Comparison of ENCODE assay signal across 8 cellular contexts in genomic region chr9:4750021-4750673, GRCh38. TPM values are rescaled to one million over a fixed set of nuclear protein-coding genes. Genes with fewer than 3 reads are reported as not detected.
DNase-seq lines count a peak whose midpoint lies in the region; ATAC-seq and TF ChIP-seq lines count a peak whose summit lies in the region.

No MANE protein-coding gene starts in this region.

- no peak overlapping the region for H3K9ac ChIP-seq in GM23248
- H3K9ac ChIP-seq in neural cell (ENCODE audit: low read length), result no peak overlapping the region

- intact Hi-C loops in PC-9 (cut with micrococcal nuclease; ENCODE audit: unreplicated experiment), result no loop called here

- no peaks in the 10 kb centered on the region for H3K36me3 ChIP-seq in GM23248 (ENCODE audit: low read depth)
- no peaks in the 10 kb centered on the region for H3K36me3 ChIP-seq in PC-9 (ENCODE audit: low read depth)
- H3K36me3 ChIP-seq in neural cell (ENCODE audit: insufficient read depth, low read length), result no peaks in the 10 kb centered on the region

- H3K27ac ChIP-seq in GM23248, result no peak overlapping the region
- no peak overlapping the region for H3K27ac ChIP-seq in PC-9
- no peak overlapping the region for H3K27ac ChIP-seq in neural cell (ENCODE audit: low read length)

- H3K4me2 ChIP-seq in GM23248 (ENCODE audit: unreplicated experiment) (no peak overlapping the region), PC-9 (no peak overlapping the region), neural cell (ENCODE audit: low read length) (no peak overlapping the region)

- H3K9me3 ChIP-seq in GM23248 (ENCODE audit: low read depth) (no peaks in the 10 kb centered on the region), PC-9 (ENCODE audit: insufficient read depth, low read depth) (no peaks in the 10 kb centered on the region), neural cell (ENCODE audit: low read length) (no peaks in the 10 kb centered on the region)

- POLR2A ChIA-PET in PC-9 (lab: Charles Lee; ENCODE audit: unreplicated experiment), result interaction anchor here (0.6 kb wide), 1 partner anchor 700 kb away, joined by 3 read pairs; the partner anchor contains the start of gene CD274

- H3K9me2 ChIP-seq in GM23248 (ENCODE audit: insufficient read depth) (no peaks in the 10 kb centered on the region), PC-9 (ENCODE audit: insufficient read depth) (no peaks in the 10 kb centered on the region), neural cell (ENCODE audit: insufficient read depth, low read length) (no peaks in the 10 kb centered on the region)

- in situ Hi-C loops in GM23248 (cut with MboI), result loop anchor here (10.0 kb wide), 1 partner anchor 695 kb away; no protein-coding TSS in a partner anchor

- no peak for TF ChIP-seq EP300 in neural cell (conservative IDR thresholded peaks at IDR 0.05; ENCODE audit: poor library complexity, severe bottlenecking)

- H4K20me1 ChIP-seq in GM23248 (ENCODE audit: insufficient read depth), result no peaks in the 10 kb centered on the region
- no peaks in the 10 kb centered on the region for H4K20me1 ChIP-seq in PC-9 (ENCODE audit: insufficient read depth)
- no peaks in the 10 kb centered on the region for H4K20me1 ChIP-seq in neural cell (ENCODE audit: insufficient read depth)

- H3K27me3 ChIP-seq in GM23248 (replicated peaks; ENCODE audit: insufficient read depth) (no peaks in the 10 kb centered on the region), PC-9 (ENCODE audit: insufficient read depth, low read depth) (no peaks in the 10 kb centered on the region), neural cell (ENCODE audit: insufficient read depth, low read depth, low read length) (no peaks in the 10 kb centered on the region)

- WGBS in GM23248 (ENCODE audit: low coverage in 1 of 2, low lambda C conversion rate in 2 of 2, missing lambda C conversion rate in 2 of 2), 2 experiments, result 24 to 26% methylated on average over 8 of the region's 8 CpGs

- CTCF ChIA-PET in PC-9 (lab: Charles Lee), result no interaction called here

- H3K79me2 ChIP-seq in GM23248 (ENCODE audit: insufficient read depth) (no peaks in the 10 kb centered on the region), PC-9 (ENCODE audit: low read depth) (no peaks in the 10 kb centered on the region), neural cell (replicated peaks; ENCODE audit: insufficient read depth, low read length) (no peaks in the 10 kb centered on the region)

- TF ChIP-seq CTCF in AG10803 (conservative IDR thresholded peaks at IDR 0.05; ENCODE audit: low read length), result peak; percentile 77
- peak; percentile 69 for TF ChIP-seq CTCF in PC-9 (conservative IDR thresholded peaks at IDR 0.05)
- peak; percentile 57 for TF ChIP-seq CTCF in epithelial cell of esophagus (IDR thresholded peaks at IDR 0.05; ENCODE audit: insufficient read depth, low read depth, low read length, missing control alignments)
- peak; percentile 48 for TF ChIP-seq CTCF in neural cell (IDR thresholded peaks at IDR 0.05; ENCODE audit: poor library complexity, severe bottlenecking)

- H2AFZ ChIP-seq in GM23248 (no peak overlapping the region), PC-9 (no peak overlapping the region), neural cell (ENCODE audit: low read depth, low read length) (no peak overlapping the region)

- peak; percentile 16 for TF ChIP-seq RAD21 in neural cell (conservative IDR thresholded peaks at IDR 0.05)

- ATAC-seq in GM21737 (IDR thresholded peaks at IDR 0.05; ENCODE audit: unreplicated experiment), result no peak

- no TSS peak for BruUV-seq in PC-9 (replicated peaks; lab: Mats Ljungman, UMichigan)

- H3K4me3 ChIP-seq in AG10803 (ENCODE audit: low read length) (no peak overlapping the region), GM23248 (no peak overlapping the region), PC-9 (no peak overlapping the region), epithelial cell of esophagus (ENCODE audit: low read length) (no peak overlapping the region), neural cell (ENCODE audit: low read length) (no peak overlapping the region)

- H3K4me1 ChIP-seq in GM23248 (ENCODE audit: insufficient read depth) (no peaks in the 10 kb centered on the region), PC-9 (replicated peaks; ENCODE audit: insufficient read depth) (no peaks in the 10 kb centered on the region)

- H3F3A ChIP-seq in GM23248 (ENCODE audit: insufficient read depth) (no peaks in the 10 kb centered on the region), PC-9 (ENCODE audit: insufficient read depth, low read depth) (no peaks in the 10 kb centered on the region), neural cell (ENCODE audit: insufficient read depth, low read length, poor library complexity, severe bottlenecking) (no peaks in the 10 kb centered on the region)

- DNase-seq in AG10803 (ENCODE audit: low read depth) (peak; percentile 43), GM23248 (peak; percentile 63), PC-9 (no peak), epithelial cell of esophagus (ENCODE audit: low read depth) (peak; percentile 55), C1 segment of cervical spinal cord (lab: John Stamatoyannopoulos, UW) (no peak), cortex of kidney (lab: John Stamatoyannopoulos, UW) (no peak)

TF ChIP-seq in neural cell, 6 proteins besides CTCF, POLR2A, EP300 and RAD21:
- TF ChIP-seq MXI1 (conservative IDR thresholded peaks at IDR 0.05; ENCODE audit: poor library complexity, severe bottlenecking) (no peak), SMC3 (conservative IDR thresholded peaks at IDR 0.05; ENCODE audit: poor library complexity) (no peak), EZH2 (IDR thresholded peaks at IDR 0.05; ENCODE audit: borderline replicate concordance, insufficient read depth, low read length, poor library complexity, severe bottlenecking) (no peak), REST (IDR thresholded peaks at IDR 0.05; ENCODE audit: borderline replicate concordance) (no peak), POLR2AphosphoS5 (IDR thresholded peaks at IDR 0.05) (no peak), TAF1 (IDR thresholded peaks at IDR 0.05; ENCODE audit: low read depth) (no peak)

RNA-seq across cellular contexts. Expression of gene AK3, which starts 9.1 kb away (rescaled TPM):
- total RNA-seq in GM23248 (2014; rRNA removed; shearing (Covaris generic)), result 58.4 and 62.8 TPM in 2 replicates
- polyA plus RNA-seq in GM23248 (2016; fragmentation: Nextera tagmentation; extraction: Ambion mirVana) (80.4 and 83.2 TPM in 2 replicates), neural cell (65.9 and 73.7 TPM in 2 replicates)
- total RNA-seq in PC-9 (2021), result 34.0 and 36.2 TPM in 2 replicates
- 37.0 and 37.5 TPM in 2 replicates for polyA minus RNA-seq in neural cell

RNA-seq across cellular contexts. Expression of gene RCL1, which starts 42.6 kb away (rescaled TPM):
- total RNA-seq in GM23248 (2014; rRNA removed; shearing (Covaris generic)), result 4.0 and 7.8 TPM in 2 replicates
- polyA plus RNA-seq in GM23248 (2016; fragmentation: Nextera tagmentation; extraction: Ambion mirVana), result 6.9 and 7.7 TPM in 2 replicates
- total RNA-seq in PC-9 (2021), result 8.5 and 9.5 TPM in 2 replicates
- 4.2 and 7.5 TPM in 2 replicates for polyA plus RNA-seq in neural cell
- 10.9 and 13.6 TPM in 2 replicates for polyA minus RNA-seq in neural cell

Comparison
In these comparisons a context has a peak if more than half of its experiments do, and no peak if none do; other contexts are left out.
1. DNase-seq: peak in AG10803 (single experiment), GM23248 (single experiment) and epithelial cell of esophagus (single experiment); none in PC-9 (0 of 2), C1 segment of cervical spinal cord (0 of 14) and cortex of kidney (single experiment).
2. Peak in every context shown above with its lines, with median percentiles within 50 percentile points of each other: CTCF ChIP-seq.